In genomic region chr5:166637295-166637694, GRCh38 we compare ENCODE assay signal across 36 cellular contexts.
"Had no signal": no experiment of that assay in that cellular context is flagged by ENCODE, and none has a peak within 500 bp of the region (broad histone marks: within the 10 kb centered on the region; RNA-seq: fewer than 3 reads in every experiment).

No MANE protein-coding gene starts in this region.

- H3K36me3 Mint-ChIP-seq: activated CD8-positive, alpha-beta memory T cell treated with anti-CD3 and anti-CD28 coated beads, Interleukin-2, amount 10 ng/mL, durations not matched to agents 7 days and 5 days; activated naive CD4-positive, alpha-beta T cell treated with anti-CD3 and anti-CD28 coated beads, Interleukin-2, amount 10 ng/mL, durations not matched to agents 7 days and 5 days; activated naive CD4-positive, alpha-beta T cell treated with anti-CD3 and anti-CD28 coated beads, Interleukin-2, amount 50 U/mL, for 24 hours; activated naive CD8-positive, alpha-beta T cell; activated naive CD8-positive, alpha-beta T cell treated with anti-CD3 and anti-CD28 coated beads, Interleukin-2, amount 10 ng/mL, durations not matched to agents 7 days and 5 days; brain had no signal

- H3K4me3 ChIP-seq: ascending aorta, cardiac muscle cell had no signal

- H3K27ac ChIP-seq: ascending aorta, cardiac muscle cell, WERI-Rb-1 had no signal

- H3K27me3 Mint-ChIP-seq: activated B cell treated with CpG ODN at 0.5 μM for 24 hours; activated CD4-positive, alpha-beta memory T cell treated with anti-CD3 and anti-CD28 coated beads, Interleukin-2, amount 10 ng/mL, durations not matched to agents 7 days and 5 days; activated CD4-positive, alpha-beta T cell treated with anti-CD3 and anti-CD28 coated beads, Interleukin-2, amount 10 ng/mL, durations not matched to agents 24 days and 14 days; activated CD8-positive, alpha-beta memory T cell treated with anti-CD3 and anti-CD28 coated beads, Interleukin-2, amount 10 ng/mL, durations not matched to agents 7 days and 5 days; activated naive CD4-positive, alpha-beta T cell treated with anti-CD3 and anti-CD28 coated beads, Interleukin-2, amount 10 ng/mL, durations not matched to agents 7 days and 5 days; activated naive CD4-positive, alpha-beta T cell treated with anti-CD3 and anti-CD28 coated beads, Interleukin-2, amount 50 U/mL, for 24 hours; activated naive CD8-positive, alpha-beta T cell; activated naive CD8-positive, alpha-beta T cell treated with anti-CD3 and anti-CD28 coated beads, Interleukin-2, amount 10 ng/mL, durations not matched to agents 7 days and 5 days; activated naive CD8-positive, alpha-beta T cell treated with anti-CD3 and anti-CD28 coated beads, Interleukin-2, amount 50 U/mL, for 24 hours; activated T-cell treated with anti-CD3 and anti-CD28 coated beads, Interleukin-2, amount 50 U/mL, for 24 hours; brain; central memory CD8-positive, alpha-beta T cell had no signal

- H3K36me3 ChIP-seq: ascending aorta, cardiac muscle cell, WERI-Rb-1 had no signal

- H3K27ac Mint-ChIP-seq: activated B cell treated with CpG ODN at 0.5 μM for 24 hours; activated CD4-positive, alpha-beta memory T cell treated with anti-CD3 and anti-CD28 coated beads, Interleukin-2, amount 10 ng/mL, durations not matched to agents 7 days and 5 days; activated CD4-positive, alpha-beta T cell treated with anti-CD3 and anti-CD28 coated beads, Interleukin-2, amount 10 ng/mL, durations not matched to agents 24 days and 14 days; activated CD8-positive, alpha-beta memory T cell treated with anti-CD3 and anti-CD28 coated beads, Interleukin-2, amount 10 ng/mL, durations not matched to agents 7 days and 5 days; activated CD8-positive, alpha-beta T cell treated with anti-CD3 and anti-CD28 coated beads, Interleukin-2, amount 10 ng/mL, durations not matched to agents 7 days and 5 days; activated naive CD4-positive, alpha-beta T cell treated with anti-CD3 and anti-CD28 coated beads, Interleukin-2, amount 10 ng/mL, durations not matched to agents 7 days and 5 days; activated naive CD4-positive, alpha-beta T cell treated with anti-CD3 and anti-CD28 coated beads, Interleukin-2, amount 50 U/mL, for 24 hours; activated naive CD8-positive, alpha-beta T cell; activated naive CD8-positive, alpha-beta T cell treated with anti-CD3 and anti-CD28 coated beads, Interleukin-2, amount 10 ng/mL, durations not matched to agents 7 days and 5 days; activated naive CD8-positive, alpha-beta T cell treated with anti-CD3 and anti-CD28 coated beads, Interleukin-2, amount 50 U/mL, for 24 hours; activated T-cell treated with anti-CD3 and anti-CD28 coated beads, Interleukin-2, amount 50 U/mL, for 24 hours; activated T-helper 2 cell treated with anti-CD3 and anti-CD28 coated beads, Interferon-gamma antibody, Interleukin-2, Interleukin-4, amounts not matched to agents 10 μg/mL and 5 μg/mL and 100 μg/mL, durations not matched to agents 14 hours and 24 hours and 36 hours; brain; T-helper 1 cell treated with Interleukin-12 subunit alpha and Interleukin-12 subunit beta and Interleukin-4 antibody, amounts not matched to agents 30 μg/mL and 1 μg/mL, for 36 hours; T-helper 2 cell treated with Interferon-gamma antibody and Interleukin-4, amounts not matched to agents 5 μg/mL and 100 μg/mL, for 36 hours had no signal

- DNase-seq: activated B cell treated with CpG ODN at 0.5 μM for 24 hours; activated CD4-positive, alpha-beta memory T cell treated with anti-CD3 and anti-CD28 coated beads, Interleukin-2, amount 10 ng/mL, durations not matched to agents 7 days and 5 days; activated CD4-positive, alpha-beta T cell treated with anti-CD3 and anti-CD28 coated beads for 4 hours; activated CD4-positive, alpha-beta T cell treated with anti-CD3 and anti-CD28 coated beads, Interleukin-2, amount 10 ng/mL, durations not matched to agents 24 days and 14 days; activated CD4-positive, alpha-beta T cell treated with anti-CD3 and anti-CD28 coated beads, Interleukin-2, amount 50 U/mL, for 1 hour; activated CD4-positive, alpha-beta T cell treated with anti-CD3 and anti-CD28 coated beads, Interleukin-2, amount 50 U/mL, for 4 hours; activated CD4-positive, CD25-positive, alpha-beta regulatory T cell treated with anti-CD3 and anti-CD28 coated beads, Interleukin-2, amount 50 U/mL, for 72 hours; activated CD8-positive, alpha-beta memory T cell treated with anti-CD3 and anti-CD28 coated beads for 24 hours; activated CD8-positive, alpha-beta memory T cell treated with anti-CD3 and anti-CD28 coated beads, Interleukin-2, amount 10 ng/mL, durations not matched to agents 7 days and 5 days; activated CD8-positive, alpha-beta memory T cell treated with anti-CD3 and anti-CD28 coated beads, Interleukin-2, amount 50 U/mL, for 48 hours; activated CD8-positive, alpha-beta T cell treated with anti-CD3 and anti-CD28 coated beads, Interleukin-2, amount 10 ng/mL, durations not matched to agents 7 days and 5 days; activated effector memory CD4-positive, alpha-beta T cell treated with Interleukin-2 at 50 U/mL for 16 hours; activated gamma-delta T cell; activated naive CD4-positive, alpha-beta T cell treated with anti-CD3 and anti-CD28 coated beads, Interleukin-2, amount 10 ng/mL, durations not matched to agents 7 days and 5 days; activated naive CD4-positive, alpha-beta T cell treated with Interleukin-2 at 50 U/mL for 16 hours; activated naive CD8-positive, alpha-beta T cell treated with anti-CD3 and anti-CD28 coated beads, Interleukin-2, amount 10 ng/mL, durations not matched to agents 7 days and 5 days; activated naive CD8-positive, alpha-beta T cell treated with anti-CD3 and anti-CD28 coated beads, Interleukin-2, amount 50 U/mL, for 24 hours; activated T-cell treated with anti-CD3 and anti-CD28 coated beads, Interleukin-2, amount 50 U/mL, for 24 hours; activated T-cell treated with anti-CD3 and anti-CD28 coated beads, Interleukin-2, amount 50 U/mL, for 48 hours; amygdala; anterior cingulate cortex; caudate nucleus; cerebellar nuclear complex; T-helper 1 cell; T-helper 2 cell; T-helper 9 cell; WERI-Rb-1 had no signal

- H3K4me3 Mint-ChIP-seq: activated B cell treated with CpG ODN at 0.5 μM for 24 hours; activated CD4-positive, alpha-beta memory T cell treated with anti-CD3 and anti-CD28 coated beads, Interleukin-2, amount 10 ng/mL, durations not matched to agents 7 days and 5 days; activated CD4-positive, alpha-beta T cell treated with anti-CD3 and anti-CD28 coated beads, Interleukin-2, amount 10 ng/mL, durations not matched to agents 24 days and 14 days; activated CD8-positive, alpha-beta memory T cell treated with anti-CD3 and anti-CD28 coated beads, Interleukin-2, amount 10 ng/mL, durations not matched to agents 7 days and 5 days; activated CD8-positive, alpha-beta T cell treated with anti-CD3 and anti-CD28 coated beads, Interleukin-2, amount 10 ng/mL, durations not matched to agents 7 days and 5 days; activated naive CD4-positive, alpha-beta T cell treated with anti-CD3 and anti-CD28 coated beads, Interleukin-2, amount 10 ng/mL, durations not matched to agents 7 days and 5 days; activated naive CD4-positive, alpha-beta T cell treated with anti-CD3 and anti-CD28 coated beads, Interleukin-2, amount 50 U/mL, for 24 hours; activated naive CD8-positive, alpha-beta T cell; activated naive CD8-positive, alpha-beta T cell treated with anti-CD3 and anti-CD28 coated beads, Interleukin-2, amount 10 ng/mL, durations not matched to agents 7 days and 5 days; activated naive CD8-positive, alpha-beta T cell treated with anti-CD3 and anti-CD28 coated beads, Interleukin-2, amount 50 U/mL, for 24 hours; activated T-cell treated with anti-CD3 and anti-CD28 coated beads, Interleukin-2, amount 50 U/mL, for 24 hours; brain; central memory CD8-positive, alpha-beta T cell; T-helper 1 cell treated with Interleukin-12 subunit alpha and Interleukin-12 subunit beta and Interleukin-4 antibody, amounts not matched to agents 30 μg/mL and 1 μg/mL, for 36 hours; T-helper 2 cell treated with Interferon-gamma antibody and Interleukin-4, amounts not matched to agents 5 μg/mL and 100 μg/mL, for 36 hours had no signal

- H3K4me1 Mint-ChIP-seq: activated B cell treated with CpG ODN at 0.5 μM for 24 hours; activated CD4-positive, alpha-beta memory T cell treated with anti-CD3 and anti-CD28 coated beads, Interleukin-2, amount 10 ng/mL, durations not matched to agents 7 days and 5 days; activated CD4-positive, alpha-beta T cell treated with anti-CD3 and anti-CD28 coated beads, Interleukin-2, amount 10 ng/mL, durations not matched to agents 24 days and 14 days; activated CD8-positive, alpha-beta memory T cell treated with anti-CD3 and anti-CD28 coated beads, Interleukin-2, amount 10 ng/mL, durations not matched to agents 7 days and 5 days; activated naive CD4-positive, alpha-beta T cell treated with anti-CD3 and anti-CD28 coated beads, Interleukin-2, amount 10 ng/mL, durations not matched to agents 7 days and 5 days; activated naive CD4-positive, alpha-beta T cell treated with anti-CD3 and anti-CD28 coated beads, Interleukin-2, amount 50 U/mL, for 24 hours; activated naive CD8-positive, alpha-beta T cell treated with anti-CD3 and anti-CD28 coated beads, Interleukin-2, amount 10 ng/mL, durations not matched to agents 7 days and 5 days; activated naive CD8-positive, alpha-beta T cell treated with anti-CD3 and anti-CD28 coated beads, Interleukin-2, amount 50 U/mL, for 24 hours; brain; central memory CD8-positive, alpha-beta T cell had no signal

- H3K4me1 ChIP-seq: ascending aorta had no signal

- H3K9me3 Mint-ChIP-seq: activated CD4-positive, alpha-beta T cell treated with anti-CD3 and anti-CD28 coated beads, Interleukin-2, amount 10 ng/mL, durations not matched to agents 24 days and 14 days; activated naive CD4-positive, alpha-beta T cell treated with anti-CD3 and anti-CD28 coated beads, Interleukin-2, amount 50 U/mL, for 24 hours; activated naive CD8-positive, alpha-beta T cell treated with anti-CD3 and anti-CD28 coated beads, Interleukin-2, amount 10 ng/mL, durations not matched to agents 7 days and 5 days; activated naive CD8-positive, alpha-beta T cell treated with anti-CD3 and anti-CD28 coated beads, Interleukin-2, amount 50 U/mL, for 24 hours; brain had no signal

- H3K27me3 ChIP-seq: ascending aorta, cardiac muscle cell had no signal

- ATAC-seq: activated CD8-positive, alpha-beta memory T cell treated with anti-CD3 and anti-CD28 coated beads, Interleukin-2, amount 10 ng/mL, durations not matched to agents 7 days and 5 days; activated CD8-positive, alpha-beta T cell treated with anti-CD3 and anti-CD28 coated beads, Interleukin-2, amount 10 ng/mL, durations not matched to agents 7 days and 5 days; activated naive CD8-positive, alpha-beta T cell treated with anti-CD3 and anti-CD28 coated beads, Interleukin-2, amount 50 U/mL, for 24 hours had no signal

- H3K9me3 ChIP-seq: ascending aorta had no signal
